14 cellular contexts compared by ENCODE assay signal in the genomic region with DNA sequence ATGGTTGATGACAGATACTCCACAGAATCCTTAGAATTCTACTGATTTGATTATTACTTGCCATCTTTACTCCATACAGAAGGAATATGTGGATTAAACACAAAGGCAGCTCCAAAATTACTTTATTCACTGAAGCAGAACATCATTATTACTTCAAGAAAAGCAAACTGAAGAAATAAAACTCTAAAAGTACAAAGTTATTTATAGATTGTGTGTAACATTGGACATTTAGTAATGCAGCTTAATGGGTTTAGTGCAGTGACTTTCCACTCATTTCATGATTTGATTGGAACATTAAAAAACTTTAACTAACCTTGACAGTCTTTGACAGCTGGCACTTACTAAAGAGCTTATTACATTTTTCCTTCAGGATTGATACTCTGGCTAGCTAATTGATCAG. TPM values are rescaled to one million over a fixed set of nuclear protein-coding genes. Genes with fewer than 3 reads are reported as not detected.
A peak's percentile ranks its signal among the peaks of the same experiment; 100 is the strongest.
DNase-seq lines count a peak whose midpoint lies in the region; ATAC-seq and TF ChIP-seq lines count a peak whose summit lies in the region.
"Had no signal": no experiment of that assay in that cellular context is flagged by ENCODE, and none has a peak within 500 bp of the region (broad histone marks: within the 10 kb centered on the region; RNA-seq: fewer than 3 reads in every experiment).

No MANE protein-coding gene starts in this region.

- H3K9ac ChIP-seq in adipocyte (ENCODE audit: low read length) = peak overlapping the region; percentile 56
- H3K9ac ChIP-seq: BLaER1 treated with 17β-estradiol and CSF1 and Interleukin-3, amounts not matched to agents 10 nM and 100 nM had no signal

- TF ChIP-seq EP300 in gastroesophageal sphincter (IDR thresholded peaks at IDR 0.05) = no peak

- H3K36me3 ChIP-seq in HEK293 (ENCODE audit: control insufficient read depth in 2 of 2, insufficient read depth in 1 of 2, low read length in 2 of 2) = no peaks in the 10 kb centered on the region; a peak in 1 of 3 replicates
- H3K36me3 ChIP-seq in adipocyte (ENCODE audit: control insufficient read depth, insufficient read depth, low read length, severe bottlenecking) = peaks cover 8% of the 10 kb centered on the region
- H3K36me3 ChIP-seq in gastroesophageal sphincter = peaks cover 0 to 22% of the 10 kb centered on the region in 2 donors
- no peaks in the 10 kb centered on the region for H3K36me3 ChIP-seq in thyroid gland
- H3K36me3 ChIP-seq: Peyer's patch had no signal

- H3K9me3 ChIP-seq in HEK293 (ENCODE audit: control insufficient read depth, insufficient read depth, low read depth, low read length) (no peaks in the 10 kb centered on the region), adipocyte (ENCODE audit: control insufficient read depth, low read length) (no peaks in the 10 kb centered on the region), gastroesophageal sphincter (no peaks in the 10 kb centered on the region), thyroid gland (no peaks in the 10 kb centered on the region)
- H3K9me3 ChIP-seq: BLaER1 treated with 17β-estradiol and CSF1 and Interleukin-3, amounts not matched to agents 10 nM and 100 nM; Peyer's patch had no signal

- DNase-seq in adipocyte (ENCODE audit: low read depth) (peak; percentile 21), thyroid gland (no peak), DMS153 treated with DMSO at 0.1 percent for 48 hours (lab: John Stamatoyannopoulos, UW; ENCODE audit: unreplicated experiment) (no peak), NCI-H748 (lab: John Stamatoyannopoulos, UW; ENCODE audit: unreplicated experiment) (no peak), cortex of kidney (lab: John Stamatoyannopoulos, UW) (no peak)
- DNase-seq: KG1, NCI-H1092, NCI-H1694 treated with DMSO at 0.1 percent for 48 hours, NCI-H345, Peyer's patch, SIG-M5 had no signal

- H3K4me1 ChIP-seq in HEK293 (ENCODE audit: control insufficient read depth, insufficient read depth, low read length) = peaks cover 18% of the 10 kb centered on the region
- H3K4me1 ChIP-seq in adipocyte (ENCODE audit: control insufficient read depth, insufficient read depth, low read length) = peaks cover 35% of the 10 kb centered on the region
- peaks cover 11 to 49% (median 14%) of the 10 kb centered on the region in 3 donors for H3K4me1 ChIP-seq in gastroesophageal sphincter
- H3K4me1 ChIP-seq in thyroid gland = peaks cover 21 to 35% of the 10 kb centered on the region in 2 donors

- TF ChIP-seq CTCF in HEK293 (tag by site-specific recombination; IDR thresholded peaks at IDR 0.05) (no peak), gastroesophageal sphincter (IDR thresholded peaks at IDR 0.05) (no peak), thyroid gland (IDR thresholded peaks at IDR 0.05) (no peak)

- POLR2A ChIA-PET in HEK293 (lab: Yijun Ruan, JAX) = no interaction called here

- H3K27me3 ChIP-seq in adipocyte (replicated peaks; ENCODE audit: control insufficient read depth, insufficient read depth, low read length) (no peaks in the 10 kb centered on the region), gastroesophageal sphincter (no peaks in the 10 kb centered on the region), thyroid gland (no peaks in the 10 kb centered on the region)
- H3K27me3 ChIP-seq: BLaER1 treated with 17β-estradiol and CSF1 and Interleukin-3, amounts not matched to agents 10 nM and 100 nM; Peyer's patch had no signal

- H3K4me3 ChIP-seq in HEK293 (ENCODE audit: low read depth, low read length) (no peak overlapping the region), adipocyte (ENCODE audit: low read length) (peak overlapping the region; percentile 38), gastroesophageal sphincter (no peak overlapping the region), thyroid gland (replicated peaks in 1 of 3) (no peak overlapping the region)
- H3K4me3 ChIP-seq: BLaER1 treated with 17β-estradiol and CSF1 and Interleukin-3, amounts not matched to agents 10 nM and 100 nM; Peyer's patch had no signal

- ATAC-seq in gastroesophageal sphincter = no peak

- TF ChIP-seq POLR2A in gastroesophageal sphincter (IDR thresholded peaks at IDR 0.05) (no peak), thyroid gland (IDR thresholded peaks at IDR 0.05) (no peak)

- CTCF ChIA-PET in HEK293 (lab: Yijun Ruan, JAX) = interaction anchor here (1.7 kb wide), 1 partner anchor 120 kb away, joined by 4 read pairs; no protein-coding TSS in a partner anchor

- H3K27ac ChIP-seq in HEK293 (ENCODE audit: extremely low read depth, low read depth, low read length) (no peak overlapping the region), gastroesophageal sphincter (peak overlapping the region; percentile 52 to 78 (median 68)), thyroid gland (peak overlapping the region; percentile 54 to 82 (median 81))
- H3K27ac ChIP-seq: BLaER1 treated with 17β-estradiol and CSF1 and Interleukin-3, amounts not matched to agents 10 nM and 100 nM; Peyer's patch had no signal

- intact Hi-C loops in thyroid gland (cut with DNase I) = no loop called here

TF ChIP-seq in HEK293, 187 proteins besides CTCF, POLR2A, EP300 and RAD21:
- TF ChIP-seq, protein P1, sequence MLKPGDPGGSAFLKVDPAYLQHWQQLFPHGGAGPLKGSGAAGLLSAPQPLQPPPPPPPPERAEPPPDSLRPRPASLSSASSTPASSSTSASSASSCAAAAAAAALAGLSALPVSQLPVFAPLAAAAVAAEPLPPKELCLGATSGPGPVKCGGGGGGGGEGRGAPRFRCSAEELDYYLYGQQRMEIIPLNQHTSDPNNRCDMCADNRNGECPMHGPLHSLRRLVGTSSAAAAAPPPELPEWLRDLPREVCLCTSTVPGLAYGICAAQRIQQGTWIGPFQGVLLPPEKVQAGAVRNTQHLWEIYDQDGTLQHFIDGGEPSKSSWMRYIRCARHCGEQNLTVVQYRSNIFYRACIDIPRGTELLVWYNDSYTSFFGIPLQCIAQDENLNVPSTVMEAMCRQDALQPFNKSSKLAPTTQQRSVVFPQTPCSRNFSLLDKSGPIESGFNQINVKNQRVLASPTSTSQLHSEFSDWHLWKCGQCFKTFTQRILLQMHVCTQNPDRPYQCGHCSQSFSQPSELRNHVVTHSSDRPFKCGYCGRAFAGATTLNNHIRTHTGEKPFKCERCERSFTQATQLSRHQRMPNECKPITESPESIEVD (tag by site-specific recombination; IDR thresholded peaks at IDR 0.05) = peak; percentile 52
- TF ChIP-seq, protein P2, sequence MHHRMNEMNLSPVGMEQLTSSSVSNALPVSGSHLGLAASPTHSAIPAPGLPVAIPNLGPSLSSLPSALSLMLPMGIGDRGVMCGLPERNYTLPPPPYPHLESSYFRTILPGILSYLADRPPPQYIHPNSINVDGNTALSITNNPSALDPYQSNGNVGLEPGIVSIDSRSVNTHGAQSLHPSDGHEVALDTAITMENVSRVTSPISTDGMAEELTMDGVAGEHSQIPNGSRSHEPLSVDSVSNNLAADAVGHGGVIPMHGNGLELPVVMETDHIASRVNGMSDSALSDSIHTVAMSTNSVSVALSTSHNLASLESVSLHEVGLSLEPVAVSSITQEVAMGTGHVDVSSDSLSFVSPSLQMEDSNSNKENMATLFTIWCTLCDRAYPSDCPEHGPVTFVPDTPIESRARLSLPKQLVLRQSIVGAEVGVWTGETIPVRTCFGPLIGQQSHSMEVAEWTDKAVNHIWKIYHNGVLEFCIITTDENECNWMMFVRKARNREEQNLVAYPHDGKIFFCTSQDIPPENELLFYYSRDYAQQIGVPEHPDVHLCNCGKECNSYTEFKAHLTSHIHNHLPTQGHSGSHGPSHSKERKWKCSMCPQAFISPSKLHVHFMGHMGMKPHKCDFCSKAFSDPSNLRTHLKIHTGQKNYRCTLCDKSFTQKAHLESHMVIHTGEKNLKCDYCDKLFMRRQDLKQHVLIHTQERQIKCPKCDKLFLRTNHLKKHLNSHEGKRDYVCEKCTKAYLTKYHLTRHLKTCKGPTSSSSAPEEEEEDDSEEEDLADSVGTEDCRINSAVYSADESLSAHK (tag by site-specific recombination; IDR thresholded peaks at IDR 0.05) = no peak
- TF ChIP-seq GLI2 (tag by site-specific recombination; IDR thresholded peaks at IDR 0.05; ENCODE audit: borderline replicate concordance, low read depth) (no peak), ZBTB17 (tag by site-specific recombination; IDR thresholded peaks at IDR 0.05) (no peak), ZNF394 (tag by site-specific recombination; IDR thresholded peaks at IDR 0.05; ENCODE audit: borderline replicate concordance) (no peak), ZBTB48 (tag by site-specific recombination; IDR thresholded peaks at IDR 0.05) (no peak)
- TF ChIP-seq, protein P3, sequence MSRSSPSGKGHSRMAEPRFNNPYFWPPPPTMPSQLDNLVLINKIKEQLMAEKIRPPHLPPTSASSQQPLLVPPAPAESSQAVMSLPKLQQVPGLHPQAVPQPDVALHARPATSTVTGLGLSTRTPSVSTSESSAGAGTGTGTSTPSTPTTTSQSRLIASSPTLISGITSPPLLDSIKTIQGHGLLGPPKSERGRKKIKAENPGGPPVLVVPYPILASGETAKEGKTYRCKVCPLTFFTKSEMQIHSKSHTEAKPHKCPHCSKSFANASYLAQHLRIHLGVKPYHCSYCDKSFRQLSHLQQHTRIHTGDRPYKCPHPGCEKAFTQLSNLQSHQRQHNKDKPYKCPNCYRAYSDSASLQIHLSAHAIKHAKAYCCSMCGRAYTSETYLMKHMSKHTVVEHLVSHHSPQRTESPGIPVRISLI (tag by site-specific recombination; IDR thresholded peaks at IDR 0.05) = no peak
TF ChIP-seq in HEK293: peak in this region for 1.

RNA-seq across cellular contexts. Expression of gene ATP2A2, which starts 59.0 kb away (rescaled TPM):
- total RNA-seq in gastroesophageal sphincter = 100 to 1,000 TPM; 118 to 233 (median 163) TPM
- total RNA-seq in thyroid gland = 100 to 1,000 TPM; 126 to 220 (median 174) TPM
